18 cellular contexts compared by ENCODE assay signal in genomic region chr16:72021043-72021442, GRCh38. TPM values are rescaled to one million over a fixed set of nuclear protein-coding genes. Genes with fewer than 3 reads are reported as not detected.
A peak's percentile ranks its signal among the peaks of the same experiment; 100 is the strongest.
DNase-seq lines count a peak whose midpoint lies in the region; ATAC-seq, FAIRE-seq and TF ChIP-seq lines count a peak whose summit lies in the region.
"Had no signal": no experiment of that assay in that cellular context is flagged by ENCODE, and none has a peak within 500 bp of the region (broad histone marks: within the 10 kb centered on the region; RNA-seq: fewer than 3 reads in every experiment).

No MANE protein-coding gene starts in this region.

- no peak for TF ChIP-seq RAD21 in SK-N-SH (IDR thresholded peaks at IDR 0.05; ENCODE audit: low read length)

- H3K36me3 ChIP-seq in cardiac muscle cell (peaks cover 4% of the 10 kb centered on the region), bronchial epithelial cell (ENCODE audit: control insufficient read depth, insufficient read depth, low read length) (peaks cover 6% of the 10 kb centered on the region), aorta (ENCODE audit: control insufficient read depth in 1 of 2, insufficient read depth in 2 of 2, low read length in 1 of 2) (peaks cover 0 to 4% of the 10 kb centered on the region in 2 donors), SK-N-SH (replicated peaks in 1 of 2; ENCODE audit: control insufficient read depth in 1 of 2, insufficient read depth in 2 of 2, low read length in 1 of 2) (peaks cover 0 to 42% of the 10 kb centered on the region in 2 experiments)

- no peaks in the 10 kb centered on the region for H3K9me3 Mint-ChIP-seq in type B pancreatic cell
- H3K9me3 Mint-ChIP-seq: activated T-helper 17 cell treated with anti-CD3 and anti-CD28 coated beads, Interleukin-2, amount 50 U/mL, for 72 hours had no signal

- no peak for FAIRE-seq in bronchial epithelial cell (lab: Jason Lieb, UNC)
- FAIRE-seq: A204.1, pancreas had no signal

- DNase-seq in cardiac muscle cell (ENCODE audit: low read depth in 1 of 2, low spot score in 1 of 2) = peak in 1 of 2 donors; percentile 49
- DNase-seq in left ventricle myocardium superior = no peak
- no peak for DNase-seq in bronchial epithelial cell (ENCODE audit: low read depth)
- DNase-seq in iPS-NIHi7 (ENCODE audit: extremely low spot score) = peak; percentile 81
- no peak for DNase-seq in type B pancreatic cell (ENCODE audit: extremely low spot score, unreplicated experiment)
- DNase-seq in aorta = no peak
- DNase-seq in GF-D8 (lab: John Stamatoyannopoulos, UW) = no peak
- no peak for DNase-seq in SK-N-SH
- DNase-seq: Calu3, foreskin melanocyte, NCI-H2081 treated with DMSO at 0.1 percent for 48 hours, NCI-H526, pancreas, PC-9 had no signal

- H3K9me3 ChIP-seq in cardiac muscle cell (ENCODE audit: low read depth) (no peaks in the 10 kb centered on the region), aorta (ENCODE audit: control insufficient read depth, low read length) (no peaks in the 10 kb centered on the region), SK-N-SH (no peaks in the 10 kb centered on the region)
- H3K9me3 ChIP-seq: ascending aorta, pancreas had no signal

- no peaks in the 10 kb centered on the region for H3K4me1 Mint-ChIP-seq in type B pancreatic cell (ENCODE audit: unreplicated experiment)
- H3K4me1 Mint-ChIP-seq: activated T-helper 17 cell treated with anti-CD3 and anti-CD28 coated beads, Interleukin-2, amount 50 U/mL, for 72 hours had no signal

- CTCF ChIA-PET in SK-N-SH (lab: Yijun Ruan, JAX) = no interaction called here

- H3K27me3 Mint-ChIP-seq in type B pancreatic cell = no peaks in the 10 kb centered on the region
- H3K27me3 Mint-ChIP-seq: activated T-helper 17 cell treated with anti-CD3 and anti-CD28 coated beads, Interleukin-2, amount 50 U/mL, for 72 hours had no signal

- H3K4me3 ChIP-seq in cardiac muscle cell (no peak overlapping the region), bronchial epithelial cell (ENCODE audit: low read depth, low read length) (no peak overlapping the region), aorta (ENCODE audit: low read length in 2 of 2) (no peak overlapping the region), SK-N-SH (ENCODE audit: low read depth in 2 of 2, low read length in 1 of 2) (no peak overlapping the region; a peak in 1 of 4 replicates)
- H3K4me3 ChIP-seq: ascending aorta, pancreas, PC-9 had no signal

- peaks cover 8% of the 10 kb centered on the region for H3K36me3 Mint-ChIP-seq in type B pancreatic cell

- H3K27ac ChIP-seq in cardiac muscle cell (no peak overlapping the region), aorta (ENCODE audit: low read depth in 1 of 2, low read length in 2 of 2) (no peak overlapping the region), SK-N-SH (ENCODE audit: low read depth in 2 of 2, low read length in 1 of 2) (no peak overlapping the region)
- H3K27ac ChIP-seq: ascending aorta, pancreas, PC-9 had no signal

- no peaks in the 10 kb centered on the region for H3F3A ChIP-seq in SK-N-SH (replicated peaks; ENCODE audit: insufficient read depth)

- H3K4me1 ChIP-seq in cardiac muscle cell (ENCODE audit: low read depth) (no peaks in the 10 kb centered on the region), aorta (ENCODE audit: control insufficient read depth in 1 of 2, insufficient read depth in 2 of 2, low read length in 2 of 2) (no peaks in the 10 kb centered on the region), SK-N-SH (ENCODE audit: control insufficient read depth in 1 of 2, insufficient read depth in 2 of 2, low read depth in 1 of 2, low read length in 1 of 2) (no peaks in the 10 kb centered on the region)
- H3K4me1 ChIP-seq: ascending aorta, pancreas had no signal

- no peak overlapping the region for H3K4me2 ChIP-seq in SK-N-SH
- H3K4me2 ChIP-seq: PC-9 had no signal

- no peaks in the 10 kb centered on the region for H4K20me1 ChIP-seq in SK-N-SH (ENCODE audit: insufficient read depth)

- no peaks in the 10 kb centered on the region for H3K79me2 ChIP-seq in SK-N-SH (ENCODE audit: insufficient read depth)

- intact Hi-C loops in left ventricle myocardium superior (cut with micrococcal nuclease) = no loop called here
- intact Hi-C loops in aorta (cut with DNase I) = no loop called here

- H3K4me3 Mint-ChIP-seq in type B pancreatic cell = no peak overlapping the region
- H3K4me3 Mint-ChIP-seq: activated T-helper 17 cell treated with anti-CD3 and anti-CD28 coated beads, Interleukin-2, amount 50 U/mL, for 72 hours had no signal

- H2AFZ ChIP-seq in SK-N-SH (ENCODE audit: low read depth) = no peak overlapping the region
- H2AFZ ChIP-seq: PC-9 had no signal

- H3K27ac Mint-ChIP-seq in type B pancreatic cell = no peak overlapping the region
- H3K27ac Mint-ChIP-seq: activated T-helper 17 cell treated with anti-CD3 and anti-CD28 coated beads, Interleukin-2, amount 50 U/mL, for 72 hours had no signal

- H3K9me2 ChIP-seq in SK-N-SH = no peaks in the 10 kb centered on the region

- 77 to 81% methylated on average over 13 to 15 of the region's 15 CpGs for WGBS in aorta, 2 donors
- 96% methylated on average over 6 of the region's 15 CpGs for WGBS in SK-N-SH (ENCODE audit: low lambda C conversion rate)

- no peak overlapping the region for H3K9ac ChIP-seq in SK-N-SH

- ATAC-seq in left ventricle myocardium superior (no peak), aorta (ENCODE audit: low FRiP score) (no peak)
- ATAC-seq: activated T-helper 17 cell treated with anti-CD3 and anti-CD28 coated beads, Interleukin-2, amount 50 U/mL, for 72 hours; pancreas had no signal

- H3K27me3 ChIP-seq in cardiac muscle cell (no peaks in the 10 kb centered on the region), bronchial epithelial cell (ENCODE audit: control insufficient read depth, insufficient read depth, low read length) (no peaks in the 10 kb centered on the region), aorta (ENCODE audit: control insufficient read depth in 1 of 2, insufficient read depth in 2 of 2, low read length in 1 of 2) (no peaks in the 10 kb centered on the region), SK-N-SH (ENCODE audit: insufficient read depth) (no peaks in the 10 kb centered on the region)
- H3K27me3 ChIP-seq: ascending aorta, pancreas had no signal

- POLR2A ChIA-PET in SK-N-SH (lab: Yijun Ruan, JAX) = no interaction called here

- no peak for TF ChIP-seq EP300 in SK-N-SH (IDR thresholded peaks at IDR 0.05; ENCODE audit: borderline replicate concordance in 1 of 2, low read depth in 1 of 2, low read length in 1 of 2)

- TF ChIP-seq CTCF in cardiac muscle cell (IDR thresholded peaks at IDR 0.05; ENCODE audit: low read depth, low read length) (peak; percentile 51), bronchial epithelial cell (IDR thresholded peaks at IDR 0.05; ENCODE audit: insufficient read depth, low read length, severe bottlenecking) (peak; percentile 47), type B pancreatic cell (conservative IDR thresholded peaks at IDR 0.05) (peak; percentile 63), SK-N-SH (IDR thresholded peaks at IDR 0.05) (no peak; the same call in 1 of the 2 replicates)

TF ChIP-seq in SK-N-SH, 30 proteins besides CTCF, POLR2A, EP300 and RAD21 (continues in another document):
- TF ChIP-seq YY1 (IDR thresholded peaks at IDR 0.05; ENCODE audit: low read depth) (no peak), MEF2A (IDR thresholded peaks at IDR 0.05; ENCODE audit: borderline replicate concordance, low read depth) (no peak), JUND (IDR thresholded peaks at IDR 0.05) (no peak), CHD2 (IDR thresholded peaks at IDR 0.05; ENCODE audit: low read length, partially characterized antibody) (no peak), NFIC (IDR thresholded peaks at IDR 0.05; ENCODE audit: borderline replicate concordance) (no peak), FOXM1 (IDR thresholded peaks at IDR 0.05; ENCODE audit: low read depth) (no peak)

RNA-seq across cellular contexts. Expression of gene DHODH, which starts 12.5 kb away (rescaled TPM):
- total RNA-seq in cardiac muscle cell (10.7 and 11.5 TPM in 2 replicates), left ventricle myocardium superior (6.1 TPM), bronchial epithelial cell (5.0 and 11.1 TPM in 2 replicates), type B pancreatic cell (ENCODE audit: low replicate concordance) (7.8 and 13.1 TPM in 2 replicates), aorta (1 to 10 TPM; 4.9 to 5.0 TPM)
- polyA plus RNA-seq in cardiac muscle cell (10.2 and 11.9 TPM in 2 replicates), aorta (1 to 10 TPM; 3.0 to 4.2 TPM), SK-N-SH (2012; rRNA removed) (10.9 and 11.1 TPM in 2 replicates)
- polyA plus RNA-seq in SK-N-SH (2012; cell fraction: cytosol; rRNA removed) = 8.6 and 9.4 TPM in 2 replicates
- 11.5 and 12.6 TPM in 2 replicates for polyA plus RNA-seq in SK-N-SH (2012; cell fraction: nucleus; rRNA removed)

RNA-seq across cellular contexts. Expression of gene PKD1L3, which starts 20.8 kb away (rescaled TPM):
- total RNA-seq in cardiac muscle cell (0.04 TPM in 1 of 2 replicates, not detected in the other), left ventricle myocardium superior (0.22 TPM), bronchial epithelial cell (not detected in 2 replicates), type B pancreatic cell (ENCODE audit: low replicate concordance) (not detected in 2 replicates), aorta (under 1 TPM; 0.32 to 0.60 TPM)
- polyA plus RNA-seq in cardiac muscle cell (0.02 TPM in 1 of 2 replicates, not detected in the other), aorta (under 1 TPM; 0.05 to 0.13 TPM), SK-N-SH (2012; rRNA removed) (not detected in 2 replicates)
- not detected in 2 replicates for polyA plus RNA-seq in SK-N-SH (2012; cell fraction: cytosol; rRNA removed)
- polyA plus RNA-seq in SK-N-SH (2012; cell fraction: nucleus; rRNA removed) = not detected in 2 replicates
- total RNA-seq: ascending aorta, Calu3, HT-29, PC-9 had no signal

RNA-seq across cellular contexts. Expression of gene HP, which starts 33.3 kb away (rescaled TPM):
- total RNA-seq in cardiac muscle cell (not detected in 2 replicates), left ventricle myocardium superior (80.3 TPM), bronchial epithelial cell (not detected in 2 replicates), type B pancreatic cell (ENCODE audit: low replicate concordance) (not detected in 2 replicates), aorta (10 to 100 TPM; 19.4 to 83.0 TPM)
- polyA plus RNA-seq in cardiac muscle cell (0.45 TPM in 1 of 2 replicates, not detected in the other), aorta (10 to 100 TPM in 1 of 2 donors, 1 to 10 TPM in 1; 3.5 to 34.7 TPM), SK-N-SH (2012; rRNA removed) (not detected in 2 replicates)
- polyA plus RNA-seq in SK-N-SH (2012; cell fraction: cytosol; rRNA removed) = not detected in 2 replicates
- polyA plus RNA-seq in SK-N-SH (2012; cell fraction: nucleus; rRNA removed) = not detected in 2 replicates
- total RNA-seq: activated T-helper 17 cell treated with anti-CD3 and anti-CD28 coated beads, Interleukin-2, amount 50 U/mL, for 72 hours; Calu3; HT-29; PC-9 had no signal

RNA-seq across cellular contexts. Expression of gene HPR, which starts 42.0 kb away (rescaled TPM):
- total RNA-seq in cardiac muscle cell (not detected in 2 replicates), left ventricle myocardium superior (94.9 TPM), bronchial epithelial cell (not detected in 2 replicates), type B pancreatic cell (ENCODE audit: low replicate concordance) (not detected in 2 replicates), aorta (under 1 TPM in 1 of 2 donors, not detected in 1; 0.49 TPM)
- polyA plus RNA-seq in cardiac muscle cell (not detected in 2 replicates), aorta (1 to 10 TPM; 1.1 to 4.8 TPM), SK-N-SH (2012; rRNA removed) (not detected in 2 replicates)
- not detected in 2 replicates for polyA plus RNA-seq in SK-N-SH (2012; cell fraction: cytosol; rRNA removed)
- polyA plus RNA-seq in SK-N-SH (2012; cell fraction: nucleus; rRNA removed) = not detected in 2 replicates
- total RNA-seq: activated T-helper 17 cell treated with anti-CD3 and anti-CD28 coated beads, Interleukin-2, amount 50 U/mL, for 72 hours; Calu3; HT-29; pancreas; PC-9 had no signal

Comparison
In these comparisons a context has a peak if more than half of its experiments do, and no peak if none do; other contexts are left out.
1. RNA of gene HP, which starts 33.3 kb away (total RNA-seq): 19.4 to 83.0 TPM in aorta and 80.3 TPM in left ventricle myocardium superior (single experiment); not detected in type B pancreatic cell, not detected in cardiac muscle cell and not detected in bronchial epithelial cell; every median in the first group is over 10 times any median in the second.